In genomic region chr9:99515087-99515486, GRCh38 we compare ENCODE assay signal across 18 cellular contexts.
DNase-seq lines count a peak whose midpoint lies in the region; ATAC-seq and TF ChIP-seq lines count a peak whose summit lies in the region.
"Had no signal": no experiment of that assay in that cellular context is flagged by ENCODE, and none has a peak within 500 bp of the region (broad histone marks: within the 10 kb centered on the region; RNA-seq: fewer than 3 reads in every experiment).

No MANE protein-coding gene starts in this region.

- intact Hi-C loops in CD14-positive monocyte (cut with micrococcal nuclease) (loop anchor here in 1 of 2 donors (5.0 to 10.0 kb wide), 3 partner anchors 77 to 150 kb away; no protein-coding TSS in a partner anchor), head of caudate nucleus (cut with DNase I) (no loop called here)
- intact Hi-C loops in dendritic cell treated with granulocyte-macrophage colony-stimulating factor and Interleukin-4, amounts not matched to agents 40 ng/mL and 50 ng/mL, for 4 days (cut with micrococcal nuclease) = loop anchor here (10.0 kb wide), 1 partner anchor 80 kb away; no protein-coding TSS in a partner anchor

- H3K4me1 Mint-ChIP-seq in CD14-positive monocyte = peaks cover 25% of the 10 kb centered on the region
- H3K4me1 Mint-ChIP-seq in dendritic cell treated with granulocyte-macrophage colony-stimulating factor and Interleukin-4, amounts not matched to agents 40 ng/mL and 50 ng/mL, for 4 days (ENCODE audit: low read depth) = peaks cover 50% of the 10 kb centered on the region
- peaks cover 3% of the 10 kb centered on the region for H3K4me1 Mint-ChIP-seq in activated CD4-positive, alpha-beta T cell treated with anti-CD3 and anti-CD28 coated beads, Interleukin-2, amount 10 ng/mL, durations not matched to agents 7 days and 5 days

- H3K9me3 Mint-ChIP-seq in CD14-positive monocyte = peaks cover 0 to 2% (median 0%) of the 10 kb centered on the region in 7 donors
- no peaks in the 10 kb centered on the region for H3K9me3 Mint-ChIP-seq in dendritic cell treated with granulocyte-macrophage colony-stimulating factor and Interleukin-4, amounts not matched to agents 40 ng/mL and 50 ng/mL, for 4 days
- no peaks in the 10 kb centered on the region for H3K9me3 Mint-ChIP-seq in activated CD4-positive, alpha-beta T cell treated with anti-CD3 and anti-CD28 coated beads, Interleukin-2, amount 10 ng/mL, durations not matched to agents 7 days and 5 days
- H3K9me3 Mint-ChIP-seq: activated T-cell treated with anti-CD3 and anti-CD28 coated beads, Interleukin-2, amount 50 U/mL, for 4 hours had no signal

- DNase-seq in CD14-positive monocyte (ENCODE audit: low spot score) (peak; percentile 75), head of caudate nucleus (no peak), NCI-H446 (lab: John Stamatoyannopoulos, UW) (no peak), NCI-H524 treated with DMSO at 0.1 percent for 48 hours (lab: John Stamatoyannopoulos, UW) (no peak)
- DNase-seq in activated CD4-positive, alpha-beta T cell treated with anti-CD3 and anti-CD28 coated beads, Interleukin-2, amount 10 ng/mL, durations not matched to agents 7 days and 5 days = no peak
- DNase-seq: activated CD4-positive, alpha-beta T cell treated with anti-CD3 and anti-CD28 coated beads for 48 hours; activated T-cell treated with anti-CD3 and anti-CD28 coated beads, Interleukin-2, amount 50 U/mL, for 4 hours; central memory CD4-positive, alpha-beta T cell; left ventricle myocardium superior; NCI-H1092 treated with DMSO at 0.1 percent for 48 hours; NCI-H2171; SHP77 treated with DMSO at 0.1 percent for 48 hours; spleen; stomach had no signal

- no peaks in the 10 kb centered on the region for H3K36me3 Mint-ChIP-seq in CD14-positive monocyte
- no peaks in the 10 kb centered on the region for H3K36me3 Mint-ChIP-seq in dendritic cell treated with granulocyte-macrophage colony-stimulating factor and Interleukin-4, amounts not matched to agents 40 ng/mL and 50 ng/mL, for 4 days (ENCODE audit: low read depth)
- no peaks in the 10 kb centered on the region for H3K36me3 Mint-ChIP-seq in activated CD4-positive, alpha-beta T cell treated with anti-CD3 and anti-CD28 coated beads, Interleukin-2, amount 10 ng/mL, durations not matched to agents 7 days and 5 days (ENCODE audit: low read depth)

- POLR2A ChIA-PET in activated CD4-positive, alpha-beta T cell treated with anti-CD3 and anti-CD28 coated beads, Interleukin-2, amount 10 ng/mL, durations not matched to agents 7 days and 5 days (lab: Charles Lee) = no interaction called here

- H3K27me3 Mint-ChIP-seq in CD14-positive monocyte (ENCODE audit: low read depth in 3 of 3) = peaks cover 0 to 2% (median 0%) of the 10 kb centered on the region in 3 donors
- H3K27me3 Mint-ChIP-seq in dendritic cell treated with granulocyte-macrophage colony-stimulating factor and Interleukin-4, amounts not matched to agents 40 ng/mL and 50 ng/mL, for 4 days = peaks cover 2% of the 10 kb centered on the region
- peaks cover 3% of the 10 kb centered on the region for H3K27me3 Mint-ChIP-seq in activated CD4-positive, alpha-beta T cell treated with anti-CD3 and anti-CD28 coated beads, Interleukin-2, amount 10 ng/mL, durations not matched to agents 7 days and 5 days

- ATAC-seq in GM19372 (IDR thresholded peaks at IDR 0.05; ENCODE audit: low read depth, unreplicated experiment) = peak; percentile 45
- peak; percentile 56 for ATAC-seq in HG03342 (IDR thresholded peaks at IDR 0.05; ENCODE audit: unreplicated experiment)
- ATAC-seq: A549; activated T-cell treated with anti-CD3 and anti-CD28 coated beads, Interleukin-2, amount 50 U/mL, for 4 hours; left ventricle myocardium superior had no signal

- peak overlapping the region in 3 of 7 donors; percentile 59 to 67 (median 62) for H3K27ac Mint-ChIP-seq in CD14-positive monocyte
- H3K27ac Mint-ChIP-seq in dendritic cell treated with granulocyte-macrophage colony-stimulating factor and Interleukin-4, amounts not matched to agents 40 ng/mL and 50 ng/mL, for 4 days = peak overlapping the region; percentile 81
- H3K27ac Mint-ChIP-seq in activated CD4-positive, alpha-beta T cell treated with anti-CD3 and anti-CD28 coated beads, Interleukin-2, amount 10 ng/mL, durations not matched to agents 7 days and 5 days = no peak overlapping the region

- no peak overlapping the region for H3K4me3 Mint-ChIP-seq in CD14-positive monocyte
- no peak overlapping the region for H3K4me3 Mint-ChIP-seq in dendritic cell treated with granulocyte-macrophage colony-stimulating factor and Interleukin-4, amounts not matched to agents 40 ng/mL and 50 ng/mL, for 4 days
- no peak overlapping the region for H3K4me3 Mint-ChIP-seq in activated CD4-positive, alpha-beta T cell treated with anti-CD3 and anti-CD28 coated beads, Interleukin-2, amount 10 ng/mL, durations not matched to agents 7 days and 5 days
- H3K4me3 Mint-ChIP-seq: activated T-cell treated with anti-CD3 and anti-CD28 coated beads, Interleukin-2, amount 50 U/mL, for 4 hours had no signal

- no peak for TF ChIP-seq CTCF in CD14-positive monocyte (IDR thresholded peaks at IDR 0.05)

- CTCF ChIA-PET in activated CD4-positive, alpha-beta T cell treated with anti-CD3 and anti-CD28 coated beads, Interleukin-2, amount 10 ng/mL, durations not matched to agents 7 days and 5 days (lab: Charles Lee) = interaction anchor here (2.2 kb wide), 1 partner anchor 9 kb away, joined by 6 read pairs; no protein-coding TSS in a partner anchor
